In the genomic region with DNA sequence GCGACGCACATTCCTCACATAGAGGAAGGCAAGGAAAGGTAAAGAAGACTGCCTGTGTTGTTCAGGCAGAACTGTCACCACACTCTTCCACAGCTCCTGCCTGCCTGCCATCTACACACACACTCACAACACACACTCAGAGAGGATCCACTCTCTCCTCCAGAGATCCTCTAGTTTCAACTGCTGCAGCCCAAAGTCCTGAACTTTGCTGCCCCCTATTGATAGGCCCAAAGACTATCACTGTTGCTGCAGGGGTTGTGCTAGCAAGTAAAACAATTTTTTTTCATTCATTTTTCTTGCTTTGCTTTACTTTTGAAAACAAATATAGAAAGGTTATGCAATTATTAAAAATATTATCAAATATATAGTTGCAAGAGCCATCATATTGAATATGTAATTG, we compare ENCODE assay signal across 9 cellular contexts. TPM values are rescaled to one million over a fixed set of nuclear protein-coding genes. Genes with fewer than 3 reads are reported as not detected.
DNase-seq lines count a peak whose midpoint lies in the region; ATAC-seq, FAIRE-seq and TF ChIP-seq lines count a peak whose summit lies in the region.
"Had no signal": no experiment of that assay in that cellular context is flagged by ENCODE, and none has a peak within 500 bp of the region (broad histone marks: within the 10 kb centered on the region; RNA-seq: fewer than 3 reads in every experiment).

No MANE protein-coding gene starts in this region.

- no peak overlapping the region for H3K27ac Mint-ChIP-seq in astrocyte (ENCODE audit: unreplicated experiment)

- no peaks in the 10 kb centered on the region for H3K27me3 ChIP-seq in HAP-1 (ENCODE audit: low read depth)
- no peaks in the 10 kb centered on the region for H3K27me3 ChIP-seq in astrocyte (ENCODE audit: insufficient read depth, low read length)
- H3K27me3 ChIP-seq in thyroid gland: no peaks in the 10 kb centered on the region

- H3K9ac ChIP-seq in astrocyte (ENCODE audit: low read length): no peak overlapping the region

- no peak overlapping the region for H3K4me3 ChIP-seq in HAP-1
- no peak overlapping the region for H3K4me3 ChIP-seq in astrocyte (ENCODE audit: insufficient read depth, low read depth, low read length)
- no peak overlapping the region for H3K4me3 ChIP-seq in thyroid gland (replicated peaks in 1 of 3)

- no peak overlapping the region for H3K4me3 Mint-ChIP-seq in astrocyte (ENCODE audit: unreplicated experiment)

- intact Hi-C loops in thyroid gland (cut with DNase I): no loop called here

- DNase-seq in DMS114 treated with DMSO at 0.1 percent for 48 hours (lab: John Stamatoyannopoulos, UW; ENCODE audit: unreplicated experiment): peak; percentile 30
- peak; percentile 37 to 49 for DNase-seq in HAP-1 (ENCODE audit: low spot score in 2 of 2)
- peak; percentile 46 for DNase-seq in NCI-H524 treated with DMSO at 0.1 percent for 48 hours (lab: John Stamatoyannopoulos, UW)
- DNase-seq in astrocyte (ENCODE audit: low read depth): no peak
- peak; percentile 84 for DNase-seq in inferior parietal cortex (ENCODE audit: extremely low spot score)
- DNase-seq in thyroid gland: no peak
- no peak for DNase-seq in GM19239 (ENCODE audit: insufficient read length, low spot score)

- TF ChIP-seq CTCF in astrocyte (IDR thresholded peaks at IDR 0.05; ENCODE audit: insufficient read depth, low read depth, low read length) (peak; percentile 60), thyroid gland (IDR thresholded peaks at IDR 0.05) (peak in 4 of 6 experiments; percentile 25 to 48 (median 38))

- H3K4me2 ChIP-seq in astrocyte (ENCODE audit: low read length): no peak overlapping the region

- no peak overlapping the region for H2AFZ ChIP-seq in astrocyte (ENCODE audit: low read depth, low read length)

- H3K9me3 Mint-ChIP-seq in astrocyte (ENCODE audit: unreplicated experiment): peaks cover 2% of the 10 kb centered on the region

- H3K27me3 Mint-ChIP-seq in astrocyte (ENCODE audit: low read depth, unreplicated experiment): no peaks in the 10 kb centered on the region

- H3K36me3 Mint-ChIP-seq in astrocyte (ENCODE audit: low read depth, unreplicated experiment): peaks cover 3% of the 10 kb centered on the region

- H3K9me3 ChIP-seq in HAP-1 (no peaks in the 10 kb centered on the region), astrocyte (ENCODE audit: insufficient read depth, low read depth, low read length) (no peaks in the 10 kb centered on the region), thyroid gland (no peaks in the 10 kb centered on the region)

- no peak for TF ChIP-seq POLR2A in thyroid gland (IDR thresholded peaks at IDR 0.05)

- H3K4me1 Mint-ChIP-seq in astrocyte (ENCODE audit: low read depth, unreplicated experiment): peaks cover 8% of the 10 kb centered on the region

- H3K4me1 ChIP-seq in HAP-1 (no peaks in the 10 kb centered on the region), astrocyte (ENCODE audit: insufficient read depth, low read length) (no peaks in the 10 kb centered on the region), thyroid gland (no peaks in the 10 kb centered on the region)

- in situ Hi-C loops in HAP-1 (cut with MboI; ENCODE audit: low sequenced_read_pairs): loop anchor here (25.0 kb wide), 1 partner anchor 1095 kb away; no protein-coding TSS in a partner anchor

- H3K27ac ChIP-seq in astrocyte (ENCODE audit: low read depth, low read length) (no peak overlapping the region), thyroid gland (no peak overlapping the region)

- no peak for ATAC-seq in HG02571 (IDR thresholded peaks at IDR 0.05; ENCODE audit: unreplicated experiment)

- FAIRE-seq in astrocyte (lab: Jason Lieb, UNC): no peak
- FAIRE-seq in GM19239 (lab: Jason Lieb, UNC): no peak

- no peaks in the 10 kb centered on the region for H3K79me2 ChIP-seq in astrocyte (ENCODE audit: insufficient read depth, low read length)

- peaks cover 30% of the 10 kb centered on the region for H3K36me3 ChIP-seq in HAP-1 (replicated peaks)
- H3K36me3 ChIP-seq in astrocyte (ENCODE audit: insufficient read depth, low read length): peaks cover 23% of the 10 kb centered on the region
- H3K36me3 ChIP-seq in thyroid gland: peaks cover 24 to 25% of the 10 kb centered on the region in 2 donors

- 98 to 100% methylated on average over 2 of the region's 2 CpGs for WGBS in thyroid gland, 2 donors

- no peaks in the 10 kb centered on the region for H4K20me1 ChIP-seq in astrocyte (ENCODE audit: insufficient read depth, low read length)

RNA-seq across cellular contexts. Expression of a gene that starts 5.9 kb away (rescaled TPM):
- 0.64 and 0.84 TPM in 2 replicates for total RNA-seq in astrocyte
- total RNA-seq in thyroid gland: under 1 TPM in 3 of 4 donors, not detected in 1; 0.49 to 0.89 (median 0.81) TPM
- total RNA-seq: RPMI7951 had no signal

RNA-seq across cellular contexts. Expression of a gene that starts 12.0 kb away (rescaled TPM):
- total RNA-seq in astrocyte (8.1 and 10.7 TPM in 2 replicates), thyroid gland (10 to 100 TPM in 3 of 4 donors, 1 to 10 TPM in 1; 8.7 to 16.0 (median 13.3) TPM)

RNA-seq across cellular contexts. Expression of a gene that starts 12.1 kb away (rescaled TPM):
- 32.2 and 38.5 TPM in 2 replicates for total RNA-seq in astrocyte
- total RNA-seq in thyroid gland: 100 to 1,000 TPM in 1 of 4 donors, 10 to 100 TPM in 3; 39.8 to 138 (median 49.3) TPM

Comparison
In these comparisons a context has a peak if more than half of its experiments do, and no peak if none do; other contexts are left out.
1. DNase-seq: peak in DMS114 treated with DMSO at 0.1 percent for 48 hours (single experiment), HAP-1 (2 of 2), NCI-H524 treated with DMSO at 0.1 percent for 48 hours (single experiment) and inferior parietal cortex (single experiment); none in astrocyte (single experiment), thyroid gland (0 of 2) and GM19239 (single experiment).